13 cellular contexts compared by ENCODE assay signal in genomic region chr11:130872961-130873360, GRCh38. TPM values are rescaled to one million over a fixed set of nuclear protein-coding genes. Genes with fewer than 3 reads are reported as not detected.
A peak's percentile ranks its signal among the peaks of the same experiment; 100 is the strongest.
DNase-seq lines count a peak whose midpoint lies in the region; ATAC-seq, FAIRE-seq and TF ChIP-seq lines count a peak whose summit lies in the region.
"Had no signal": no experiment of that assay in that cellular context is flagged by ENCODE, and none has a peak within 500 bp of the region (broad histone marks: within the 10 kb centered on the region; RNA-seq: fewer than 3 reads in every experiment).

No MANE protein-coding gene starts in this region.

- peaks cover 17% of the 10 kb centered on the region for H3K36me3 Mint-ChIP-seq in astrocyte (ENCODE audit: low read depth, unreplicated experiment)
- H3K36me3 Mint-ChIP-seq in stimulated activated naive B cell treated with anti-CD40 and anti-IgM and Interleukin-4, amounts not matched to agents 10 μg/mL and 1 μg/mL and 100 μg/mL, for 72 hours: peaks cover 30 to 40% of the 10 kb centered on the region in 2 donors
- no peaks in the 10 kb centered on the region for H3K36me3 Mint-ChIP-seq in T-helper 17 cell (ENCODE audit: low read depth)

- H3K36me3 ChIP-seq in astrocyte (ENCODE audit: insufficient read depth, low read length): peaks cover 26% of the 10 kb centered on the region

- peaks cover 27% of the 10 kb centered on the region for H3K4me1 Mint-ChIP-seq in astrocyte (ENCODE audit: low read depth, unreplicated experiment)
- H3K4me1 Mint-ChIP-seq in stimulated activated naive B cell treated with anti-CD40 and anti-IgM and Interleukin-4, amounts not matched to agents 10 μg/mL and 1 μg/mL and 100 μg/mL, for 72 hours: no peaks in the 10 kb centered on the region
- peaks cover 2% of the 10 kb centered on the region for H3K4me1 Mint-ChIP-seq in T-helper 17 cell
- H3K4me1 Mint-ChIP-seq: IgD-negative memory B cell had no signal

- H3K27ac Mint-ChIP-seq in astrocyte (ENCODE audit: unreplicated experiment) (no peak overlapping the region), T-helper 17 cell (no peak overlapping the region)
- peak overlapping the region; percentile 31 for H3K27ac Mint-ChIP-seq in stimulated activated naive B cell treated with anti-CD40 and anti-IgM and Interleukin-4, amounts not matched to agents 10 μg/mL and 1 μg/mL and 100 μg/mL, for 72 hours
- H3K27ac Mint-ChIP-seq: IgD-negative memory B cell had no signal

- no peaks in the 10 kb centered on the region for H3K27me3 ChIP-seq in astrocyte (ENCODE audit: insufficient read depth, low read length)

- peak overlapping the region; percentile 77 for H3K9ac ChIP-seq in astrocyte (ENCODE audit: low read length)

- no peak overlapping the region for H3K4me3 ChIP-seq in astrocyte (ENCODE audit: insufficient read depth, low read depth, low read length)

- FAIRE-seq in astrocyte (lab: Jason Lieb, UNC): peak; percentile 84
- FAIRE-seq: GM12892 had no signal

- H3K4me2 ChIP-seq in astrocyte (ENCODE audit: low read length): peak overlapping the region; percentile 42

- no peaks in the 10 kb centered on the region for H4K20me1 ChIP-seq in astrocyte (ENCODE audit: insufficient read depth, low read length)

- H2AFZ ChIP-seq in astrocyte (ENCODE audit: low read depth, low read length): no peak overlapping the region

- H3K4me3 Mint-ChIP-seq in astrocyte (ENCODE audit: unreplicated experiment) (no peak overlapping the region), T-helper 17 cell (no peak overlapping the region)
- no peak overlapping the region for H3K4me3 Mint-ChIP-seq in stimulated activated naive B cell treated with anti-CD40 and anti-IgM and Interleukin-4, amounts not matched to agents 10 μg/mL and 1 μg/mL and 100 μg/mL, for 72 hours
- H3K4me3 Mint-ChIP-seq: IgD-negative memory B cell had no signal

- no peaks in the 10 kb centered on the region for H3K79me2 ChIP-seq in astrocyte (ENCODE audit: insufficient read depth, low read length)

- DNase-seq in GM04503 (ENCODE audit: low read depth): peak; percentile 38
- DNase-seq in astrocyte (ENCODE audit: low read depth): peak; percentile 88
- no peak for DNase-seq in Right ventricle myocardium superior
- no peak for DNase-seq in stimulated activated naive B cell treated with anti-CD40 and anti-IgM and Interleukin-4, amounts not matched to agents 10 μg/mL and 1 μg/mL and 100 μg/mL, for 72 hours
- DNase-seq in medulla oblongata (ENCODE audit: extremely low spot score): no peak
- no peak for DNase-seq in stimulated activated CD4-positive, alpha-beta T cell treated with anti-CD3 and anti-CD28 coated beads, Interleukin-4, amount 100 ng/mL, for 4 hours
- no peak for DNase-seq in stimulated activated CD8-positive, alpha-beta memory T cell treated with anti-CD3 and anti-CD28 coated beads, Interleukin-4, amount 100 ng/mL, for 48 hours
- DNase-seq in T-helper 17 cell: no peak
- DNase-seq: activated T-cell treated with anti-CD3 and anti-CD28 coated beads, Interleukin-2, amount 50 U/mL, for 48 hours; NCI-H2029; occipital lobe had no signal

- intact Hi-C loops in Right ventricle myocardium superior (cut with DNase I): no loop called here

- H3K9me3 Mint-ChIP-seq in astrocyte (ENCODE audit: unreplicated experiment): no peaks in the 10 kb centered on the region
- no peaks in the 10 kb centered on the region for H3K9me3 Mint-ChIP-seq in stimulated activated naive B cell treated with anti-CD40 and anti-IgM and Interleukin-4, amounts not matched to agents 10 μg/mL and 1 μg/mL and 100 μg/mL, for 72 hours
- H3K9me3 Mint-ChIP-seq: IgD-negative memory B cell had no signal

- peaks cover 42% of the 10 kb centered on the region for H3K4me1 ChIP-seq in astrocyte (ENCODE audit: insufficient read depth, low read length)

- no peaks in the 10 kb centered on the region for H3K27me3 Mint-ChIP-seq in astrocyte (ENCODE audit: low read depth, unreplicated experiment)
- no peaks in the 10 kb centered on the region for H3K27me3 Mint-ChIP-seq in stimulated activated naive B cell treated with anti-CD40 and anti-IgM and Interleukin-4, amounts not matched to agents 10 μg/mL and 1 μg/mL and 100 μg/mL, for 72 hours
- H3K27me3 Mint-ChIP-seq in T-helper 17 cell: no peaks in the 10 kb centered on the region
- H3K27me3 Mint-ChIP-seq: IgD-negative memory B cell had no signal

- ATAC-seq in Right ventricle myocardium superior (ENCODE audit: poor library complexity) (peak; percentile 22), T-helper 17 cell (no peak)
- no peak for ATAC-seq in stimulated activated naive B cell treated with anti-CD40 and anti-IgM and Interleukin-4, amounts not matched to agents 10 μg/mL and 1 μg/mL and 100 μg/mL, for 72 hours (replicated peaks)

- peak overlapping the region; percentile 97 for H3K27ac ChIP-seq in astrocyte (ENCODE audit: low read depth, low read length)

- no peak for TF ChIP-seq CTCF in astrocyte (IDR thresholded peaks at IDR 0.05; ENCODE audit: insufficient read depth, low read depth, low read length)

- H3K9me3 ChIP-seq in astrocyte (ENCODE audit: insufficient read depth, low read depth, low read length) (no peaks in the 10 kb centered on the region), T-helper 17 cell (ENCODE audit: control insufficient read depth, low read length, poor library complexity, severe bottlenecking) (no peaks in the 10 kb centered on the region)

RNA-seq across cellular contexts. Expression of gene SNX19, which starts 43.3 kb away (rescaled TPM):
- total RNA-seq in astrocyte: 45.6 and 48.4 TPM in 2 replicates
- 53.4 TPM for total RNA-seq in Right ventricle myocardium superior
- 10 to 100 TPM; 64.6 to 67.3 TPM for total RNA-seq in T-helper 17 cell

Comparison
In these comparisons a context has a peak if more than half of its experiments do, and no peak if none do; other contexts are left out.
1. DNase-seq: peak in GM04503 (single experiment) and astrocyte (single experiment); none in Right ventricle myocardium superior (single experiment), stimulated activated naive B cell treated with anti-CD40 and anti-IgM and Interleukin-4, amounts not matched to agents 10 μg/mL and 1 μg/mL and 100 μg/mL, for 72 hours (single experiment), medulla oblongata (single experiment), stimulated activated CD4-positive, alpha-beta T cell treated with anti-CD3 and anti-CD28 coated beads, Interleukin-4, amount 100 ng/mL, for 4 hours (0 of 2), stimulated activated CD8-positive, alpha-beta memory T cell treated with anti-CD3 and anti-CD28 coated beads, Interleukin-4, amount 100 ng/mL, for 48 hours (single experiment) and T-helper 17 cell (0 of 3).